9 cellular contexts compared by ENCODE assay signal in the genomic region with DNA sequence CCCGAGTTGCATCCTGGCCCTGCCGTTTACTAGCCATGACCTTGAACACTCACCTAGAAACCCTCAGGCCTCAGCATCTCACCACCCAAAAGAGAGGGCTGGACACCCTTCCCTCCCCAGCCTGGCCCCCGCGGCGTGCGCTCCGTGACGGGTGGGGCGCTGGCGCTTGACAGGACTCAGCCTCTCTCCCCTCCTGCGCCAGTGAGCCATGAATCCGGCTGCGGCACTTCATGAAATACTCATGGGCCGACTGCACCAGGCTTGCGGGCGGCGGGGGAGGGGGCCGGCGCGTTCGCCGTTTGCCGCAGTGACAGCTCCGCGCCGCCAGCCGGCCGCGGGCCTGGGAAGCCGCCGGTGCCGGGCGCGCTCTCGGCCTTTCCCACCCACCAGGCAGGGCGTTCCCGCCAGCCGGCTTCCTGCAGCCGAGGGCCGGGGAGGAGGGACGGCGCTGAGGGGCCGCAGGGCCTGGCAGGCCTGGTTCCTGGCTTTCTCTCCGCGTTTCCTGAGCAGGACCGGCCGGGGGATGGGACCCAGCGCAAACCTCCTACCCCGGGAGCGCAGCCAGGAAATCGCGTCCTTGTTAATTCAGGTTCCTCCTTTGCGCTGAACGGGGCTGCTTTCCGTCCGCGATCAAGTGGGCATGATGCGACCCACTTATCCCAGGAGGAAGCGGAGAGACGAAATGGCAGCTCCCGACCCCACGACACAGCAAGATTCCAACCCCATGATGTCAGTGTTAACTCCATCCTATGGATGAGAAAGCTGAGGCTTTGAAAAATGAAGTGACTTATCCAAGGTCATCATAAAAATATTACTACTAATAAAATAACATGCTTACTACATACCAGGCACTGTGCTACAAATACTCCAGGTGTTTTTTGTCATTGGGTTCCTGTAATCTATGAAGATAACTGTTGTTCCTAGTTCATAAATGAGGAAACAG. TPM values are rescaled to one million over a fixed set of nuclear protein-coding genes. Genes with fewer than 3 reads are reported as not detected.
DNase-seq lines count a peak whose midpoint lies in the region; ATAC-seq and TF ChIP-seq lines count a peak whose summit lies in the region.
"Had no signal": no experiment of that assay in that cellular context is flagged by ENCODE, and none has a peak within 500 bp of the region (broad histone marks: within the 10 kb centered on the region; RNA-seq: fewer than 3 reads in every experiment).

No MANE protein-coding gene starts in this region.

- H3K9me3 ChIP-seq in cardiac muscle cell (ENCODE audit: low read depth): no peaks in the 10 kb centered on the region
- H3K9me3 ChIP-seq in ovary: no peaks in the 10 kb centered on the region
- H3K9me3 ChIP-seq in aorta (ENCODE audit: control insufficient read depth, low read length): no peaks in the 10 kb centered on the region

- no peak for TF ChIP-seq CTCF in cardiac muscle cell (IDR thresholded peaks at IDR 0.05; ENCODE audit: low read depth, low read length)
- peak in 2 of 3 donors; percentile 35 to 62 for TF ChIP-seq CTCF in ovary (IDR thresholded peaks at IDR 0.05)

- no peaks in the 10 kb centered on the region for H3K36me3 Mint-ChIP-seq in activated naive CD8-positive, alpha-beta T cell treated with anti-CD3 and anti-CD28 coated beads, Interleukin-2, amount 50 U/mL, for 24 hours (ENCODE audit: low read depth)

- peaks cover 29% of the 10 kb centered on the region for H3K27me3 Mint-ChIP-seq in activated naive CD8-positive, alpha-beta T cell treated with anti-CD3 and anti-CD28 coated beads, Interleukin-2, amount 50 U/mL, for 24 hours

- no peaks in the 10 kb centered on the region for H3K36me3 ChIP-seq in cardiac muscle cell
- no peaks in the 10 kb centered on the region for H3K36me3 ChIP-seq in ovary
- H3K36me3 ChIP-seq in aorta (ENCODE audit: control insufficient read depth in 1 of 2, insufficient read depth in 2 of 2, low read length in 1 of 2): no peaks in the 10 kb centered on the region

- H3K9me3 Mint-ChIP-seq in activated naive CD8-positive, alpha-beta T cell treated with anti-CD3 and anti-CD28 coated beads, Interleukin-2, amount 50 U/mL, for 24 hours: peaks cover 4% of the 10 kb centered on the region

- intact Hi-C loops in ovary (cut with DNase I): loop anchor here in 1 of 4 donors (5.0 kb wide), 1 partner anchor 65 kb away; no protein-coding TSS in a partner anchor
- intact Hi-C loops in aorta (cut with DNase I): no loop called here

- TF ChIP-seq EP300 in ovary (IDR thresholded peaks at IDR 0.05): no peak

- H3K27ac ChIP-seq in cardiac muscle cell (peak overlapping the region; percentile 24), ovary (peak overlapping the region; percentile 46 to 79), aorta (ENCODE audit: low read depth in 1 of 2, low read length in 2 of 2) (peak overlapping the region; percentile 44 to 82)
- H3K27ac ChIP-seq: KMS-11 had no signal

- DNase-seq in Ammon's horn (ENCODE audit: low spot score) (peak; percentile 62), HT-29 (ENCODE audit: low spot score) (peak; percentile 63), cardiac muscle cell (ENCODE audit: low read depth in 1 of 2, low spot score in 1 of 2) (peak; percentile 89 to 94), ovary (peak; percentile 79 to 90 (median 85)), aorta (peak; percentile 87 to 93)
- DNase-seq in activated naive CD8-positive, alpha-beta T cell treated with anti-CD3 and anti-CD28 coated beads, Interleukin-2, amount 50 U/mL, for 24 hours: peak; percentile 62

- peak; percentile 93 for ATAC-seq in SK-N-SH treated with all-trans-retinoic acid at 6 μM for 48 hours
- ATAC-seq in activated naive CD8-positive, alpha-beta T cell treated with anti-CD3 and anti-CD28 coated beads, Interleukin-2, amount 50 U/mL, for 24 hours: peak; percentile 68
- peak; percentile 92 for ATAC-seq in aorta (ENCODE audit: low FRiP score)

- H3K4me3 ChIP-seq in cardiac muscle cell: peak overlapping the region; percentile 11
- H3K4me3 ChIP-seq in ovary: peak overlapping the region; percentile 58
- peak overlapping the region; percentile 40 to 79 for H3K4me3 ChIP-seq in aorta (ENCODE audit: low read length in 2 of 2)

- peaks cover 24% of the 10 kb centered on the region for H3K4me1 Mint-ChIP-seq in activated naive CD8-positive, alpha-beta T cell treated with anti-CD3 and anti-CD28 coated beads, Interleukin-2, amount 50 U/mL, for 24 hours

- in situ Hi-C loops in GM18951 (cut with MboI; ENCODE audit: low sequenced_read_pairs, unreplicated experiment): no loop called here

- H3K4me3 Mint-ChIP-seq in activated naive CD8-positive, alpha-beta T cell treated with anti-CD3 and anti-CD28 coated beads, Interleukin-2, amount 50 U/mL, for 24 hours: peak overlapping the region; percentile 52

- 1% methylated on average over 59 to 62 of the region's 62 CpGs for WGBS in ovary, 3 donors
- WGBS in aorta, 2 donors: 0 to 1% methylated on average over 62 of the region's 62 CpGs

- peaks cover 32% of the 10 kb centered on the region for H3K27me3 ChIP-seq in cardiac muscle cell
- no peaks in the 10 kb centered on the region for H3K27me3 ChIP-seq in ovary
- no peaks in the 10 kb centered on the region for H3K27me3 ChIP-seq in aorta (ENCODE audit: control insufficient read depth in 1 of 2, insufficient read depth in 2 of 2, low read length in 1 of 2)

- TF ChIP-seq POLR2A in GM18951 (IDR thresholded peaks at IDR 0.05; ENCODE audit: extremely low read depth, insufficient read depth, insufficient read length) (peak; percentile 51), ovary (IDR thresholded peaks at IDR 0.05) (no peak)

- no peak overlapping the region for H3K27ac Mint-ChIP-seq in activated naive CD8-positive, alpha-beta T cell treated with anti-CD3 and anti-CD28 coated beads, Interleukin-2, amount 50 U/mL, for 24 hours

- peaks cover 7% of the 10 kb centered on the region for H3K4me1 ChIP-seq in cardiac muscle cell (ENCODE audit: low read depth)
- peaks cover 4% of the 10 kb centered on the region for H3K4me1 ChIP-seq in ovary (ENCODE audit: insufficient read depth)
- no peaks in the 10 kb centered on the region for H3K4me1 ChIP-seq in aorta (ENCODE audit: control insufficient read depth in 1 of 2, insufficient read depth in 2 of 2, low read length in 2 of 2)

TF ChIP-seq in SK-N-SH treated with all-trans-retinoic acid at 6 μM for 48 hours, 23 proteins besides CTCF, POLR2A, EP300 and RAD21:
- TF ChIP-seq, protein P1, sequence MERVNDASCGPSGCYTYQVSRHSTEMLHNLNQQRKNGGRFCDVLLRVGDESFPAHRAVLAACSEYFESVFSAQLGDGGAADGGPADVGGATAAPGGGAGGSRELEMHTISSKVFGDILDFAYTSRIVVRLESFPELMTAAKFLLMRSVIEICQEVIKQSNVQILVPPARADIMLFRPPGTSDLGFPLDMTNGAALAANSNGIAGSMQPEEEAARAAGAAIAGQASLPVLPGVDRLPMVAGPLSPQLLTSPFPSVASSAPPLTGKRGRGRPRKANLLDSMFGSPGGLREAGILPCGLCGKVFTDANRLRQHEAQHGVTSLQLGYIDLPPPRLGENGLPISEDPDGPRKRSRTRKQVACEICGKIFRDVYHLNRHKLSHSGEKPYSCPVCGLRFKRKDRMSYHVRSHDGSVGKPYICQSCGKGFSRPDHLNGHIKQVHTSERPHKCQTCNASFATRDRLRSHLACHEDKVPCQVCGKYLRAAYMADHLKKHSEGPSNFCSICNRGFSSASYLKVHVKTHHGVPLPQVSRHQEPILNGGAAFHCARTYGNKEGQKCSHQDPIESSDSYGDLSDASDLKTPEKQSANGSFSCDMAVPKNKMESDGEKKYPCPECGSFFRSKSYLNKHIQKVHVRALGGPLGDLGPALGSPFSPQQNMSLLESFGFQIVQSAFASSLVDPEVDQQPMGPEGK (CRISPR knock-in tag; IDR thresholded peaks at IDR 0.05; ENCODE audit: borderline replicate concordance): 0 out of 2 replicates have a peak, but pooled peaks have one; percentile 39
- TF ChIP-seq ZFP30 (CRISPR knock-in tag; IDR thresholded peaks at IDR 0.05): no peak
- TF ChIP-seq TCF4 (CRISPR knock-in tag; IDR thresholded peaks at IDR 0.05; ENCODE audit: borderline replicate concordance): no peak
- TF ChIP-seq PPARA (CRISPR knock-in tag; IDR thresholded peaks at IDR 0.05; ENCODE audit: borderline replicate concordance): no peak
- no peak for TF ChIP-seq OSR1 (CRISPR knock-in tag; IDR thresholded peaks at IDR 0.05)
- TF ChIP-seq, protein P2, sequence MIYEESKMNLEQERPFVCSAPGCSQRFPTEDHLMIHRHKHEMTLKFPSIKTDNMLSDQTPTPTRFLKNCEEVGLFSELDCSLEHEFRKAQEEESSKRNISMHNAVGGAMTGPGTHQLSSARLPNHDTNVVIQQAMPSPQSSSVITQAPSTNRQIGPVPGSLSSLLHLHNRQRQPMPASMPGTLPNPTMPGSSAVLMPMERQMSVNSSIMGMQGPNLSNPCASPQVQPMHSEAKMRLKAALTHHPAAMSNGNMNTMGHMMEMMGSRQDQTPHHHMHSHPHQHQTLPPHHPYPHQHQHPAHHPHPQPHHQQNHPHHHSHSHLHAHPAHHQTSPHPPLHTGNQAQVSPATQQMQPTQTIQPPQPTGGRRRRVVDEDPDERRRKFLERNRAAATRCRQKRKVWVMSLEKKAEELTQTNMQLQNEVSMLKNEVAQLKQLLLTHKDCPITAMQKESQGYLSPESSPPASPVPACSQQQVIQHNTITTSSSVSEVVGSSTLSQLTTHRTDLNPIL (CRISPR knock-in tag; IDR thresholded peaks at IDR 0.05; ENCODE audit: low read depth): 0 out of 2 replicates have a peak, but pooled peaks have one; percentile 41
TF ChIP-seq in SK-N-SH treated with all-trans-retinoic acid at 6 μM for 48 hours: peak in this region for 2.

RNA-seq across cellular contexts. Expression of a gene that starts 9.1 kb away (rescaled TPM):
- 14.4 and 16.4 TPM in 2 replicates for total RNA-seq in HT-29 (2014; rRNA removed; shearing (Covaris generic))
- total RNA-seq in cardiac muscle cell (19.7 and 26.6 TPM in 2 replicates), ovary (10 to 100 TPM in 6 of 7 donors, 1 to 10 TPM in 1; 9.4 to 30.7 (median 23.2) TPM), aorta (10 to 100 TPM; 40.5 to 42.1 TPM)
- polyA plus RNA-seq in cardiac muscle cell (34.2 and 35.2 TPM in 2 replicates), ovary (10 to 100 TPM in 1 of 2 donors, 1 to 10 TPM in 1; 6.8 to 28.5 TPM), aorta (1 to 10 TPM; 5.9 to 6.9 TPM)

RNA-seq across cellular contexts. Expression of a gene that starts 39.6 kb away (rescaled TPM):
- 0.83 and 1.0 TPM in 2 replicates for total RNA-seq in HT-29 (2014; rRNA removed; shearing (Covaris generic))
- total RNA-seq in cardiac muscle cell: 0.09 TPM in 1 of 2 replicates, not detected in the other
- not detected in 2 replicates for polyA plus RNA-seq in cardiac muscle cell
- total RNA-seq in ovary: under 1 TPM in 3 of 7 donors, not detected in 4; 0.08 to 0.80 (median 0.12) TPM
- polyA plus RNA-seq in ovary: under 1 TPM in 1 of 2 donors, not detected in 1; 0.05 TPM
- not detected for total RNA-seq in aorta
- 1 to 10 TPM in 1 of 2 donors, under 1 TPM in 1; 0.05 to 1.3 TPM for polyA plus RNA-seq in aorta

Comparison
In these comparisons a context has a peak if more than half of its experiments do, and no peak if none do; other contexts are left out.
1. Peak in every context shown above with its lines: DNase-seq, ATAC-seq, H3K4me3 ChIP-seq and H3K27ac ChIP-seq.